ENCODE assay signal across 25 cellular contexts in the genomic region with DNA sequence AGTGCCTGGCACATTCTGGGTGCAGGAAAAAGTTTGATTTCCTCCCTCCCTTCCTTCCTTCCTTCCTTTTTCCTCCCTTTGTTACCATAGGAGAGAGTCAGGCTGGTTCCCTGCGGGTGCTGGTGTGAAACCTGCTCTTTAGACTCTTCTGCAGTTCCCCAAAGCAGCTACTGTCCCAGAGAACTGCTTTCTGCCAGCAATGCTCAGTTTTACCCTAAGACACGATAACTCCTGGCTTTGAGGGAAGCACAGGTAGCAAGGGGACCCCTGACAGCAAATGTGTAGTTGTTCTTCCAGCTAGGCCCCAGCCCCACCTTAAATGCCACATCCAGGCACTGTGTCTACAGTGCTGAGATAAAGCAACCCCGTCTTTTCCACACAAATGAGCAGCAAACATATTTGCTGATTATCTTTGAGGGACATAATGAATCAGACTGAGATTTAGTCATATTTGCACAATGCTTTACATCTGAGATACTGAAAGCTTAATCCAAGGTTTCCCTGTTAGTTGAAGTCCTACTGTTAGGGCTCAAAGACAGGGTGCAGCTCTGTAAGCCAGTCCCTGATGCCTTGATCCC. TPM values are rescaled to one million over a fixed set of nuclear protein-coding genes. Genes with fewer than 3 reads are reported as not detected.
DNase-seq lines count a peak whose midpoint lies in the region; ATAC-seq and TF ChIP-seq lines count a peak whose summit lies in the region.
"Had no signal": no experiment of that assay in that cellular context is flagged by ENCODE, and none has a peak within 500 bp of the region (broad histone marks: within the 10 kb centered on the region; RNA-seq: fewer than 3 reads in every experiment).

No MANE protein-coding gene starts in this region.

- TF ChIP-seq CTCF in mesothelial cell of epicardium (IDR thresholded peaks at IDR 0.05; ENCODE audit: unreplicated experiment) (no peak), endodermal cell (conservative IDR thresholded peaks at IDR 0.05) (no peak)

- H3K27ac ChIP-seq in epithelial cell of prostate (peak overlapping the region; percentile 15), urinary bladder (ENCODE audit: low read depth) (peak overlapping the region; percentile 12), endodermal cell (ENCODE audit: low read depth, low read length) (no peak overlapping the region)
- H3K27ac ChIP-seq: left ventricle myocardium inferior, ovary, sigmoid colon, SJCRH30, suprapubic skin had no signal

- H3K4me3 ChIP-seq in urinary bladder (ENCODE audit: low read depth, low read length) (no peak overlapping the region), endodermal cell (ENCODE audit: low read length) (no peak overlapping the region)
- H3K4me3 ChIP-seq: left ventricle myocardium inferior, ovary, sigmoid colon, SJCRH30, suprapubic skin had no signal

- H3K36me3 Mint-ChIP-seq in mesothelial cell of epicardium (peaks cover 2% of the 10 kb centered on the region), endodermal cell (ENCODE audit: low read depth) (no peaks in the 10 kb centered on the region)
- H3K36me3 Mint-ChIP-seq: WTC11 had no signal

- H3K4me1 Mint-ChIP-seq in mesothelial cell of epicardium (peaks cover under 1% of the 10 kb centered on the region), endodermal cell (peaks cover 39% of the 10 kb centered on the region)
- H3K4me1 Mint-ChIP-seq: activated CD4-positive, alpha-beta memory T cell treated with anti-CD3 and anti-CD28 coated beads, Interleukin-2, amount 10 ng/mL, durations not matched to agents 7 days and 5 days had no signal

- intact Hi-C loops in left ventricle myocardium superior (cut with micrococcal nuclease) (no loop called here), cardiac septum (cut with DNase I) (no loop called here)

- H3K27me3 Mint-ChIP-seq in mesothelial cell of epicardium (ENCODE audit: low read depth) = no peaks in the 10 kb centered on the region
- H3K27me3 Mint-ChIP-seq in endodermal cell (ENCODE audit: insufficient read depth) = no peaks in the 10 kb centered on the region

- 79% methylated on average over 3 of the region's 3 CpGs for WGBS in urinary bladder
- 83 to 100% methylated on average over 2 to 3 of the region's 3 CpGs for WGBS in endodermal cell (ENCODE audit: insufficient coverage in 1 of 2, insufficient read length in 1 of 2), 2 experiments

- H3K9me3 ChIP-seq in endodermal cell (ENCODE audit: control insufficient read depth, low read length) = no peaks in the 10 kb centered on the region
- H3K9me3 ChIP-seq: left ventricle myocardium inferior, ovary, sigmoid colon, SJCRH30, suprapubic skin had no signal

- no peaks in the 10 kb centered on the region for H3K36me3 ChIP-seq in urinary bladder (ENCODE audit: insufficient read depth)
- H3K36me3 ChIP-seq in endodermal cell (ENCODE audit: control insufficient read depth, insufficient read depth, low read length) = no peaks in the 10 kb centered on the region
- H3K36me3 ChIP-seq: left ventricle myocardium inferior, ovary, sigmoid colon, suprapubic skin had no signal

- peak; percentile 14 for ATAC-seq in left ventricle myocardium superior
- ATAC-seq: effector memory CD8-positive, alpha-beta T cell; WTC11 had no signal

- H3K4me1 ChIP-seq in urinary bladder (ENCODE audit: insufficient read depth) = no peaks in the 10 kb centered on the region
- peaks cover 15% of the 10 kb centered on the region for H3K4me1 ChIP-seq in endodermal cell (ENCODE audit: control insufficient read depth, insufficient read depth, low read length)
- H3K4me1 ChIP-seq: sigmoid colon had no signal

- H3K9me3 Mint-ChIP-seq in mesothelial cell of epicardium = no peaks in the 10 kb centered on the region
- H3K9me3 Mint-ChIP-seq in endodermal cell = no peaks in the 10 kb centered on the region
- H3K9me3 Mint-ChIP-seq: activated CD4-positive, alpha-beta memory T cell treated with anti-CD3 and anti-CD28 coated beads, Interleukin-2, amount 10 ng/mL, durations not matched to agents 7 days and 5 days; effector memory CD8-positive, alpha-beta T cell; T-helper 1 cell treated with Interleukin-12 subunit alpha and Interleukin-12 subunit beta and Interleukin-4 antibody, amounts not matched to agents 30 μg/mL and 1 μg/mL, for 36 hours; WTC11 had no signal

- H3K27ac Mint-ChIP-seq in mesothelial cell of epicardium (peak overlapping the region; percentile 17), endodermal cell (no peak overlapping the region)
- H3K27ac Mint-ChIP-seq: activated CD4-positive, alpha-beta memory T cell treated with anti-CD3 and anti-CD28 coated beads, Interleukin-2, amount 10 ng/mL, durations not matched to agents 7 days and 5 days; effector memory CD8-positive, alpha-beta T cell; T-helper 1 cell treated with Interleukin-12 subunit alpha and Interleukin-12 subunit beta and Interleukin-4 antibody, amounts not matched to agents 30 μg/mL and 1 μg/mL, for 36 hours had no signal

- no peak for DNase-seq in left ventricle myocardium superior
- no peak for DNase-seq in cardiac septum (ENCODE audit: low spot score)
- DNase-seq in epithelial cell of prostate (ENCODE audit: low read depth, low spot score) = no peak
- DNase-seq in mesothelial cell of epicardium (ENCODE audit: low spot score in 2 of 2, unreplicated experiment in 2 of 2) = no peak
- DNase-seq in COLO829 (ENCODE audit: low spot score) = no peak
- DNase-seq in endodermal cell = no peak
- no peak for DNase-seq in activated CD4-positive, alpha-beta T cell treated with anti-CD3 and anti-CD28 coated beads for 4 hours
- DNase-seq: activated CD4-positive, alpha-beta memory T cell treated with anti-CD3 and anti-CD28 coated beads, Interleukin-2, amount 10 ng/mL, durations not matched to agents 7 days and 5 days; activated naive CD4-positive, alpha-beta T cell treated with Interleukin-2 at 50 U/mL for 16 hours; activated T-cell treated with anti-CD3 and anti-CD28 coated beads, Interleukin-2, amount 50 U/mL, for 1 hour; aorta; cerebellar nuclear complex; DMS153; effector memory CD8-positive, alpha-beta T cell; left ventricle myocardium inferior; NCI-H146; NCI-H774; OCI-M1; ovary; sigmoid colon; SJCRH30 had no signal

- no peaks in the 10 kb centered on the region for H3K27me3 ChIP-seq in endodermal cell (ENCODE audit: control insufficient read depth, insufficient read depth, low read length, poor library complexity, severe bottlenecking)
- H3K27me3 ChIP-seq: ovary, sigmoid colon, SJCRH30, suprapubic skin had no signal

- H3K4me3 Mint-ChIP-seq in mesothelial cell of epicardium (no peak overlapping the region), endodermal cell (no peak overlapping the region)
- H3K4me3 Mint-ChIP-seq: activated CD4-positive, alpha-beta memory T cell treated with anti-CD3 and anti-CD28 coated beads, Interleukin-2, amount 10 ng/mL, durations not matched to agents 7 days and 5 days; effector memory CD8-positive, alpha-beta T cell; T-helper 1 cell treated with Interleukin-12 subunit alpha and Interleukin-12 subunit beta and Interleukin-4 antibody, amounts not matched to agents 30 μg/mL and 1 μg/mL, for 36 hours; WTC11 had no signal

- no peak overlapping the region for H3K9ac ChIP-seq in endodermal cell (ENCODE audit: extremely low read depth, low read length, poor library complexity, severe bottlenecking)

RNA-seq across cellular contexts. Expression of a gene that starts 55.5 kb away (rescaled TPM):
- total RNA-seq in left ventricle myocardium superior (20.0 TPM), cardiac septum (9.2 TPM), mesothelial cell of epicardium (21.1 to 22.8 TPM (median 22.3 TPM) in 3 replicates), urinary bladder (24.3 TPM), endodermal cell (1 to 10 TPM; 2.5 to 7.3 TPM)
- 8.0 TPM for polyA plus RNA-seq in urinary bladder
- polyA plus RNA-seq in endodermal cell (2013, experiment 1 of 2) = 0.93 TPM
- polyA plus RNA-seq in endodermal cell (2013, experiment 2 of 2) = 0.58 TPM
